8 cellular contexts compared by ENCODE assay signal in genomic region chr11:59668188-59668949, GRCh38. TPM values are rescaled to one million over a fixed set of nuclear protein-coding genes. Genes with fewer than 3 reads are reported as not detected.
DNase-seq lines count a peak whose midpoint lies in the region; ATAC-seq and TF ChIP-seq lines count a peak whose summit lies in the region.

No MANE protein-coding gene starts in this region.

- intact Hi-C loops in right cardiac atrium (cut with DNase I) (loop anchor here in 2 of 4 donors (2.0 to 10.0 kb wide), 3 partner anchors 114 to 136 kb away; no protein-coding TSS in a partner anchor), gastrocnemius medialis (cut with DNase I; ENCODE audit: low total_unique reads) (loop anchor here (2.0 to 5.0 kb wide), 4 partner anchors 118 to 1091 kb away; partner anchors contain the start of genes LPXN and ZFP91)

- peak; percentile 0 for ATAC-seq in GM19025 (IDR thresholded peaks at IDR 0.05; ENCODE audit: low read depth, unreplicated experiment)
- peak; percentile 6 for ATAC-seq in HG03378 (IDR thresholded peaks at IDR 0.05; ENCODE audit: unreplicated experiment)
- ATAC-seq in SK-N-SH treated with all-trans-retinoic acid at 6 μM for 48 hours: peak; percentile 33
- ATAC-seq in right cardiac atrium: peak; percentile 37 to 56
- ATAC-seq in gastrocnemius medialis: peak; percentile 37 to 39

- H3K27ac ChIP-seq in adipose tissue (ENCODE audit: low read depth, low read length) (peak overlapping the region; percentile 76), right cardiac atrium (ENCODE audit: low read length) (peak overlapping the region; percentile 72), gastrocnemius medialis (peak overlapping the region; percentile 95 to 99 (median 97))

- in situ Hi-C loops in gastrocnemius medialis (cut with MboI; ENCODE audit: low sequenced_read_pairs in 4 of 4): loop anchor here in 3 of 4 donors (5.0 to 10.0 kb wide), 3 partner anchors 51 to 131 kb away; partner anchors contain the start of gene OSBP (in 2 of the 3)

- WGBS in adipose tissue, 3 donors: 0% methylated on average over 25 to 39 of the region's 39 CpGs
- under 1% methylated on average over 39 of the region's 39 CpGs for WGBS in right cardiac atrium

- H3K4me3 ChIP-seq in right cardiac atrium (ENCODE audit: low read length) (peak overlapping the region; percentile 98), gastrocnemius medialis (peak overlapping the region; percentile 90 to 97 (median 96))

- DNase-seq in AML-193 (lab: John Stamatoyannopoulos, UW): peak; percentile 23 to 26
- DNase-seq in right cardiac atrium: peak; percentile 75 to 82 (median 77)
- peak; percentile 53 to 73 for DNase-seq in gastrocnemius medialis
- no peak for DNase-seq in inferior parietal cortex (ENCODE audit: extremely low spot score)

- H3K36me3 ChIP-seq in gastrocnemius medialis: peaks cover 0 to 31% of the 10 kb centered on the region in 2 donors

- H3K4me1 ChIP-seq in right cardiac atrium (ENCODE audit: control insufficient read depth, insufficient read depth, low read length) (no peaks in the 10 kb centered on the region), gastrocnemius medialis (peaks cover 19 to 30% of the 10 kb centered on the region in 2 donors)

- H3K27me3 ChIP-seq in right cardiac atrium (ENCODE audit: control insufficient read depth, insufficient read depth): no peaks in the 10 kb centered on the region
- no peaks in the 10 kb centered on the region for H3K27me3 ChIP-seq in gastrocnemius medialis

- TF ChIP-seq POLR2A in gastrocnemius medialis (IDR thresholded peaks at IDR 0.05): no peak

- H3K9me3 ChIP-seq in right cardiac atrium (ENCODE audit: control insufficient read depth, low read length) (no peaks in the 10 kb centered on the region), gastrocnemius medialis (no peaks in the 10 kb centered on the region)

- peak; percentile 8 to 62 (median 41) for TF ChIP-seq CTCF in gastrocnemius medialis (IDR thresholded peaks at IDR 0.05 in 4 of 5, conservative IDR thresholded peaks at IDR 0.05 in 1 of 5)

TF ChIP-seq in SK-N-SH treated with all-trans-retinoic acid at 6 μM for 48 hours, 23 proteins besides CTCF, POLR2A, EP300 and RAD21:
- TF ChIP-seq POU6F1 (CRISPR knock-in tag; IDR thresholded peaks at IDR 0.05; ENCODE audit: borderline replicate concordance, low read depth) (no peak), PATZ1 (CRISPR knock-in tag; IDR thresholded peaks at IDR 0.05; ENCODE audit: borderline replicate concordance) (peak; percentile 87), CSDC2 (CRISPR knock-in tag; IDR thresholded peaks at IDR 0.05) (no peak), PPARA (CRISPR knock-in tag; IDR thresholded peaks at IDR 0.05; ENCODE audit: borderline replicate concordance) (no peak), ZC3H10 (CRISPR knock-in tag; IDR thresholded peaks at IDR 0.05) (no peak)

RNA-seq across cellular contexts. Expression of gene PATL1, which starts 0.5 kb away (rescaled TPM):
- polyA plus RNA-seq in adipose tissue (10 to 100 TPM in 2 of 3 donors, 1 to 10 TPM in 1; 6.5 to 16.8 (median 14.4) TPM), right cardiac atrium (11.7 TPM)
- total RNA-seq in right cardiac atrium (10 to 100 TPM; 20.2 to 30.2 (median 23.7) TPM), gastrocnemius medialis (10 to 100 TPM; 19.0 to 29.9 (median 26.2) TPM)

RNA-seq across cellular contexts. Expression of gene OR10V1, which starts 45.3 kb away (rescaled TPM):
- polyA plus RNA-seq in adipose tissue (not detected), right cardiac atrium (not detected)
- total RNA-seq in right cardiac atrium (not detected), gastrocnemius medialis (not detected)

RNA-seq across cellular contexts. Expression of gene OSBP, which starts 52.8 kb away (rescaled TPM):
- polyA plus RNA-seq in adipose tissue: 10 to 100 TPM; 17.0 to 27.8 (median 18.9) TPM
- total RNA-seq in right cardiac atrium: 10 to 100 TPM; 33.9 to 40.6 (median 36.3) TPM
- polyA plus RNA-seq in right cardiac atrium: 16.2 TPM
- 10 to 100 TPM; 27.4 to 45.2 (median 34.9) TPM for total RNA-seq in gastrocnemius medialis
